Comparison of ENCODE assay signal across 21 cellular contexts in genomic region chr15:70031680-70032079, GRCh38.
"Had no signal": no experiment of that assay in that cellular context is flagged by ENCODE, and none has a peak within 500 bp of the region (broad histone marks: within the 10 kb centered on the region; RNA-seq: fewer than 3 reads in every experiment).

No MANE protein-coding gene starts in this region.

- DNase-seq: activated CD4-positive, alpha-beta T cell treated with anti-CD3 and anti-CD28 coated beads for 48 hours; activated CD4-positive, alpha-beta T cell treated with anti-CD3 and anti-CD28 coated beads, Interleukin-2, amount 50 U/mL, for 48 hours; activated CD8-positive, alpha-beta memory T cell treated with anti-CD3 and anti-CD28 coated beads for 24 hours; activated gamma-delta T cell; activated naive CD8-positive, alpha-beta T cell treated with anti-CD3 and anti-CD28 coated beads, Interleukin-2, amount 50 U/mL, for 24 hours; activated T-cell treated with anti-CD3 and anti-CD28 coated beads, Interleukin-2, amount 50 U/mL, for 24 hours; amygdala; central memory CD4-positive, alpha-beta T cell; left cardiac atrium; naive B cell; nephron progenitor cell; right lobe of liver; stimulated activated CD4-positive, alpha-beta T cell treated with anti-CD3 and anti-CD28 coated beads, Interleukin-2, amount 100 ng/mL, for 48 hours; stimulated activated naive CD8-positive, alpha-beta T cell treated with anti-CD3 and anti-CD28 coated beads, Interleukin-15, amount 100 ng/mL, for 72 hours; substantia nigra; T-helper 17 cell; T1000; WERI-Rb-1 had no signal

- H3K4me3 ChIP-seq: gastroesophageal sphincter, hepatocyte, right lobe of liver had no signal

- H3K27me3 ChIP-seq: hepatocyte, neutrophil, right lobe of liver had no signal

- H3K9me3 ChIP-seq: gastroesophageal sphincter, neutrophil, right lobe of liver had no signal

- H3K4me1 ChIP-seq: right lobe of liver had no signal

- H3K27ac ChIP-seq: gastroesophageal sphincter, hepatocyte, neutrophil, right lobe of liver, WERI-Rb-1 had no signal

- H3K36me3 ChIP-seq: gastroesophageal sphincter, right lobe of liver, WERI-Rb-1 had no signal
